ENCODE assay signal across 1 cellular context in genomic region chr6:37114612-37115011, GRCh38.
A peak's percentile ranks its signal among the peaks of the same experiment; 100 is the strongest.
TF ChIP-seq lines count a peak whose summit lies in the region.

No MANE protein-coding gene starts in this region.

TF ChIP-seq in HEK293, 187 proteins besides CTCF, POLR2A, EP300 and RAD21 (continued from another document):
- TF ChIP-seq ZNF121 (tag by site-specific recombination; IDR thresholded peaks at IDR 0.05) (peak; percentile 76), ZBTB26 (tag by site-specific recombination; optimal IDR thresholded peaks at IDR 0.05) (no peak)
